In genomic region chr13:51945149-51945548, GRCh38 we compare ENCODE assay signal across 18 cellular contexts.
DNase-seq lines count a peak whose midpoint lies in the region; ATAC-seq and TF ChIP-seq lines count a peak whose summit lies in the region.
"Had no signal": no experiment of that assay in that cellular context is flagged by ENCODE, and none has a peak within 500 bp of the region (broad histone marks: within the 10 kb centered on the region; RNA-seq: fewer than 3 reads in every experiment).

No MANE protein-coding gene starts in this region.

- WGBS in gastroesophageal sphincter (ENCODE audit: low coverage in 1 of 2), 2 donors: 83 to 86% methylated on average over 9 to 12 of the region's 12 CpGs

- ATAC-seq in GM21717 (IDR thresholded peaks at IDR 0.05; ENCODE audit: unreplicated experiment) (peak; percentile 79), HG03469 (IDR thresholded peaks at IDR 0.05; ENCODE audit: unreplicated experiment) (peak; percentile 67), gastroesophageal sphincter (no peak)
- no peak for ATAC-seq in naive thymus-derived CD8-positive, alpha-beta T cell
- ATAC-seq: activated CD4-positive, alpha-beta T cell treated with anti-CD3 and anti-CD28 coated beads for 36 hours; CD8-positive, alpha-beta T cell had no signal

- peaks cover 0 to 12% (median 0%) of the 10 kb centered on the region in 5 donors for H3K27me3 Mint-ChIP-seq in naive thymus-derived CD8-positive, alpha-beta T cell
- H3K27me3 Mint-ChIP-seq in activated CD4-positive, alpha-beta memory T cell treated with anti-CD3 and anti-CD28 coated beads, Interleukin-2, amount 10 ng/mL, durations not matched to agents 7 days and 5 days: peaks cover 31% of the 10 kb centered on the region
- H3K27me3 Mint-ChIP-seq: activated CD4-positive, alpha-beta T cell treated with anti-CD3 and anti-CD28 coated beads for 36 hours had no signal

- no peak for TF ChIP-seq EP300 in gastroesophageal sphincter (IDR thresholded peaks at IDR 0.05)

- H3K4me1 Mint-ChIP-seq in naive thymus-derived CD8-positive, alpha-beta T cell: peaks cover 2 to 44% (median 41%) of the 10 kb centered on the region in 4 donors
- peaks cover 50% of the 10 kb centered on the region for H3K4me1 Mint-ChIP-seq in activated CD4-positive, alpha-beta memory T cell treated with anti-CD3 and anti-CD28 coated beads, Interleukin-2, amount 10 ng/mL, durations not matched to agents 7 days and 5 days

- no peak for TF ChIP-seq POLR2A in gastroesophageal sphincter (IDR thresholded peaks at IDR 0.05)

- peaks cover 0 to 12% (median 2%) of the 10 kb centered on the region in 9 donors for H3K9me3 Mint-ChIP-seq in naive thymus-derived CD8-positive, alpha-beta T cell
- peaks cover 9% of the 10 kb centered on the region for H3K9me3 Mint-ChIP-seq in activated CD4-positive, alpha-beta memory T cell treated with anti-CD3 and anti-CD28 coated beads, Interleukin-2, amount 10 ng/mL, durations not matched to agents 7 days and 5 days

- peaks cover 0 to 6% (median 6%) of the 10 kb centered on the region in 3 donors for H3K36me3 Mint-ChIP-seq in naive thymus-derived CD8-positive, alpha-beta T cell
- peaks cover 10% of the 10 kb centered on the region for H3K36me3 Mint-ChIP-seq in activated CD4-positive, alpha-beta memory T cell treated with anti-CD3 and anti-CD28 coated beads, Interleukin-2, amount 10 ng/mL, durations not matched to agents 7 days and 5 days (ENCODE audit: low read depth)
- H3K36me3 Mint-ChIP-seq: CD8-positive, alpha-beta T cell had no signal

- H3K4me1 ChIP-seq in gastroesophageal sphincter: no peaks in the 10 kb centered on the region

- H3K4me3 ChIP-seq in gastroesophageal sphincter: no peak overlapping the region
- H3K4me3 ChIP-seq: GM23248, ovary, smooth muscle cell had no signal

- H3K27ac Mint-ChIP-seq in naive thymus-derived CD8-positive, alpha-beta T cell: peak overlapping the region in 7 of 10 donors; percentile 3 to 72 (median 29)
- H3K27ac Mint-ChIP-seq in activated CD4-positive, alpha-beta memory T cell treated with anti-CD3 and anti-CD28 coated beads, Interleukin-2, amount 10 ng/mL, durations not matched to agents 7 days and 5 days: no peak overlapping the region
- H3K27ac Mint-ChIP-seq: activated CD4-positive, alpha-beta T cell treated with anti-CD3 and anti-CD28 coated beads for 36 hours; CD8-positive, alpha-beta T cell had no signal

- DNase-seq in SKM-1 treated with dmso at 0.1 percent for 144 hours (lab: John Stamatoyannopoulos, UW; ENCODE audit: unreplicated experiment) (peak; percentile 42), SKM-1 (lab: John Stamatoyannopoulos, UW; ENCODE audit: unreplicated experiment) (no peak)
- no peak for DNase-seq in naive thymus-derived CD8-positive, alpha-beta T cell
- no peak for DNase-seq in activated CD4-positive, alpha-beta T cell treated with anti-CD3 and anti-CD28 coated beads, Interleukin-2, amount 50 U/mL, for 4 hours
- DNase-seq in activated CD4-positive, alpha-beta memory T cell treated with anti-CD3 and anti-CD28 coated beads, Interleukin-2, amount 10 ng/mL, durations not matched to agents 7 days and 5 days: no peak
- DNase-seq: activated CD4-positive, alpha-beta T cell treated with anti-CD3 and anti-CD28 coated beads for 36 hours; amniotic stem cell; CD8-positive, alpha-beta T cell; GM23248; midbrain; MM.1S; NCI-H2171 treated with DMSO at 0.1 percent for 48 hours; OCI-M1; ovary had no signal

- no peak for TF ChIP-seq CTCF in gastroesophageal sphincter (IDR thresholded peaks at IDR 0.05)

- H3K4me3 Mint-ChIP-seq in naive thymus-derived CD8-positive, alpha-beta T cell: peak overlapping the region in 1 of 10 donors; percentile 1
- H3K4me3 Mint-ChIP-seq in activated CD4-positive, alpha-beta memory T cell treated with anti-CD3 and anti-CD28 coated beads, Interleukin-2, amount 10 ng/mL, durations not matched to agents 7 days and 5 days: no peak overlapping the region
- H3K4me3 Mint-ChIP-seq: activated CD4-positive, alpha-beta T cell treated with anti-CD3 and anti-CD28 coated beads for 36 hours; CD8-positive, alpha-beta T cell had no signal

- peaks cover 0 to 79% of the 10 kb centered on the region in 2 donors for H3K36me3 ChIP-seq in gastroesophageal sphincter
- H3K36me3 ChIP-seq: ovary had no signal

- H3K27me3 ChIP-seq in gastroesophageal sphincter: no peaks in the 10 kb centered on the region
- H3K27me3 ChIP-seq: ovary had no signal

- POLR2A ChIA-PET in naive thymus-derived CD8-positive, alpha-beta T cell (lab: Charles Lee): no interaction called here
- POLR2A ChIA-PET in activated CD4-positive, alpha-beta memory T cell treated with anti-CD3 and anti-CD28 coated beads, Interleukin-2, amount 10 ng/mL, durations not matched to agents 7 days and 5 days (lab: Charles Lee): no interaction called here

- no peaks in the 10 kb centered on the region for H3K9me3 ChIP-seq in gastroesophageal sphincter
- H3K9me3 ChIP-seq: ovary had no signal

- H3K27ac ChIP-seq in gastroesophageal sphincter: no peak overlapping the region
- H3K27ac ChIP-seq: GM23248, ovary had no signal

- CTCF ChIA-PET in activated CD4-positive, alpha-beta memory T cell treated with anti-CD3 and anti-CD28 coated beads, Interleukin-2, amount 10 ng/mL, durations not matched to agents 7 days and 5 days (lab: Charles Lee): no interaction called here

Comparison
In these comparisons a context has a peak if more than half of its experiments do, and no peak if none do; other contexts are left out.
1. ATAC-seq: peak in GM21717 (single experiment) and HG03469 (single experiment); none in naive thymus-derived CD8-positive, alpha-beta T cell (0 of 2) and gastroesophageal sphincter (single experiment).